21 cellular contexts compared by ENCODE assay signal in the genomic region with DNA sequence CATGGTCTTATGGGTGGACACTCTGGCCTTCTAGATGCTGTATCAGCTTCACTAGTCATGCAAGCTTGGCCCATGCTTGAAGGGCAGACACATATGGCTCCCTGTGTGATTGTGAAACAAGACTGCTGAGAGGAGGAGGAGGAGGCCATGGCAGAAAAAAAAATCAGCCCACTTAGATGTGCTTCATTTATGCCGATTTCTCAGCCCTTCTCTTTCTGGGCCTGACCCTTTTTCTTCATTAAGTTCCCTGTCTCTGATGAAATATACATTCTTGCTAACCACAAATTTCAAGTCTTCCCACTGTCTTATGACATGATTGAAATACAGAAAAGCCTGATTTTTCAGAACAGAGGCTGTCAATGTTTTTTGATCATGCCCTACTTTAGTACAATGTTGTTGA.
DNase-seq lines count a peak whose midpoint lies in the region; ATAC-seq and TF ChIP-seq lines count a peak whose summit lies in the region.
"Had no signal": no experiment of that assay in that cellular context is flagged by ENCODE, and none has a peak within 500 bp of the region (broad histone marks: within the 10 kb centered on the region; RNA-seq: fewer than 3 reads in every experiment).

No MANE protein-coding gene starts in this region.

- H3K27me3 Mint-ChIP-seq in MCF 10A (ENCODE audit: insufficient read depth, unreplicated experiment), result no peaks in the 10 kb centered on the region
- H3K27me3 Mint-ChIP-seq: activated CD4-positive, alpha-beta memory T cell treated with anti-CD3 and anti-CD28 coated beads, Interleukin-2, amount 10 ng/mL, durations not matched to agents 7 days and 5 days; activated naive CD4-positive, alpha-beta T cell treated with anti-CD3 and anti-CD28 coated beads, Interleukin-2, amount 10 ng/mL, durations not matched to agents 7 days and 5 days; T-helper 17 cell had no signal

- no TSS peak for BruUV-seq in MCF 10A (replicated peaks; lab: Mats Ljungman, UMichigan)
- no TSS peak for BruUV-seq in mammary epithelial cell (replicated peaks; lab: Mats Ljungman, UMichigan)

- no peaks in the 10 kb centered on the region for H3K27me3 ChIP-seq in breast epithelium
- H3K27me3 ChIP-seq in mammary epithelial cell (ENCODE audit: insufficient read depth, low read length), result no peaks in the 10 kb centered on the region
- H3K27me3 ChIP-seq: thyroid gland had no signal

- no peaks in the 10 kb centered on the region for H3K9me3 ChIP-seq in breast epithelium
- H3K9me3 ChIP-seq in mammary epithelial cell (replicated peaks; ENCODE audit: insufficient read depth, low read length), result peaks cover 4% of the 10 kb centered on the region
- H3K9me3 ChIP-seq: prostate gland, thyroid gland had no signal

- peak overlapping the region; percentile 90 for H3K27ac Mint-ChIP-seq in MCF 10A (ENCODE audit: low read depth, unreplicated experiment)
- H3K27ac Mint-ChIP-seq: activated CD4-positive, alpha-beta memory T cell treated with anti-CD3 and anti-CD28 coated beads, Interleukin-2, amount 10 ng/mL, durations not matched to agents 7 days and 5 days; activated naive CD4-positive, alpha-beta T cell treated with anti-CD3 and anti-CD28 coated beads, Interleukin-2, amount 10 ng/mL, durations not matched to agents 7 days and 5 days; stimulated activated effector memory CD8-positive, alpha-beta T cell treated with anti-CD3 and anti-CD28 coated beads, Interleukin-12 subunit alpha, Interleukin-12 subunit beta, amount 100 ng/mL, for 72 hours; T-helper 17 cell had no signal

- TF ChIP-seq POLR2A in breast epithelium (IDR thresholded peaks at IDR 0.05), result no peak

- no peak overlapping the region for H3K4me2 ChIP-seq in mammary epithelial cell (ENCODE audit: insufficient read depth, low read depth, low read length)

- H3K79me2 ChIP-seq in mammary epithelial cell (ENCODE audit: insufficient read depth, low read length), result peaks cover 3% of the 10 kb centered on the region

- in situ Hi-C loops in mammary epithelial cell (cut with MboI; ENCODE audit: low sequenced_read_pairs in 2 of 2), result no loop called here

- no peak for TF ChIP-seq CTCF in MCF 10A (IDR thresholded peaks at IDR 0.05; ENCODE audit: unreplicated experiment)
- TF ChIP-seq CTCF in breast epithelium (IDR thresholded peaks at IDR 0.05), result no peak
- TF ChIP-seq CTCF in mammary epithelial cell (conservative IDR thresholded peaks at IDR 0.05 in 1 of 2, IDR thresholded peaks at IDR 0.05 in 1 of 2; ENCODE audit: extremely low read depth in 1 of 2, insufficient read depth in 1 of 2, low read depth in 1 of 2, low read length in 2 of 2), result no peak

- no peaks in the 10 kb centered on the region for H3K36me3 Mint-ChIP-seq in MCF 10A (ENCODE audit: insufficient read depth, unreplicated experiment)
- H3K36me3 Mint-ChIP-seq: activated naive CD4-positive, alpha-beta T cell treated with anti-CD3 and anti-CD28 coated beads, Interleukin-2, amount 10 ng/mL, durations not matched to agents 7 days and 5 days; stimulated activated effector memory CD8-positive, alpha-beta T cell treated with anti-CD3 and anti-CD28 coated beads, Interleukin-12 subunit alpha, Interleukin-12 subunit beta, amount 100 ng/mL, for 72 hours had no signal

- peaks cover 32% of the 10 kb centered on the region for H3K4me1 Mint-ChIP-seq in MCF 10A (ENCODE audit: insufficient read depth, unreplicated experiment)
- H3K4me1 Mint-ChIP-seq: activated CD4-positive, alpha-beta memory T cell treated with anti-CD3 and anti-CD28 coated beads, Interleukin-2, amount 10 ng/mL, durations not matched to agents 7 days and 5 days; activated naive CD4-positive, alpha-beta T cell treated with anti-CD3 and anti-CD28 coated beads, Interleukin-2, amount 10 ng/mL, durations not matched to agents 7 days and 5 days; stimulated activated effector memory CD8-positive, alpha-beta T cell treated with anti-CD3 and anti-CD28 coated beads, Interleukin-12 subunit alpha, Interleukin-12 subunit beta, amount 100 ng/mL, for 72 hours had no signal

- dilution Hi-C loops in mammary epithelial cell (cut with HindIII; ENCODE audit: low sequenced_read_pairs), result no loop called here

- peaks cover 12% of the 10 kb centered on the region for H3K9me3 Mint-ChIP-seq in MCF 10A (ENCODE audit: unreplicated experiment)
- H3K9me3 Mint-ChIP-seq: activated naive CD4-positive, alpha-beta T cell treated with anti-CD3 and anti-CD28 coated beads, Interleukin-2, amount 10 ng/mL, durations not matched to agents 7 days and 5 days had no signal

- H3K27ac ChIP-seq in breast epithelium, result no peak overlapping the region
- H3K27ac ChIP-seq in mammary epithelial cell (ENCODE audit: insufficient read depth, low read depth, low read length), result peak overlapping the region; percentile 87
- H3K27ac ChIP-seq: C4-2B, prostate gland, thyroid gland had no signal

- CTCF ChIA-PET in MCF 10A (lab: Yijun Ruan, JAX) (no interaction called here), mammary epithelial cell (lab: Charles Lee; ENCODE audit: low non-redundant PET) (no interaction called here)

- POLR2A ChIA-PET in MCF 10A (lab: Yijun Ruan, JAX), result interaction anchor here (1.0 to 1.5 kb wide), 4 partner anchors 9 to 17 kb away, joined by 3 to 13 read pairs (median 4); no protein-coding TSS in a partner anchor

- DNase-seq in MCF 10A (ENCODE audit: unreplicated experiment) (peak; percentile 69), breast epithelium (ENCODE audit: low spot score in 2 of 2) (no peak), mammary epithelial cell (peak; percentile 43), foreskin melanocyte (peak; percentile 75), NCI-H345 (lab: John Stamatoyannopoulos, UW) (no peak), kidney glomerular epithelial cell (lab: John Stamatoyannopoulos, UW) (no peak), iPS-NIHi11 (ENCODE audit: low spot score) (no peak)
- DNase-seq: 8988T; activated CD4-positive, alpha-beta memory T cell treated with anti-CD3 and anti-CD28 coated beads, Interleukin-2, amount 10 ng/mL, durations not matched to agents 7 days and 5 days; activated naive CD4-positive, alpha-beta T cell treated with anti-CD3 and anti-CD28 coated beads, Interleukin-2, amount 10 ng/mL, durations not matched to agents 7 days and 5 days; activated T-cell treated with anti-CD3 and anti-CD28 coated beads, Interleukin-2, amount 50 U/mL, for 4 hours; DMS 273 treated with DMSO at 0.1 percent for 48 hours; islet precursor cell; NCI-H510A; T-helper 17 cell; thyroid gland had no signal

- H3K4me3 ChIP-seq in breast epithelium, result no peak overlapping the region
- no peak overlapping the region for H3K4me3 ChIP-seq in mammary epithelial cell (replicated peaks in 1 of 3; ENCODE audit: insufficient read depth in 1 of 3, low read depth in 2 of 3, low read length in 3 of 3)
- H3K4me3 ChIP-seq: prostate gland, thyroid gland had no signal

- peak overlapping the region; percentile 60 for H2AFZ ChIP-seq in mammary epithelial cell (ENCODE audit: low read depth, low read length)

- H3K4me1 ChIP-seq in breast epithelium (no peaks in the 10 kb centered on the region), mammary epithelial cell (ENCODE audit: insufficient read depth, low read length) (peaks cover 36% of the 10 kb centered on the region)
- H3K4me1 ChIP-seq: prostate gland had no signal

- H4K20me1 ChIP-seq in mammary epithelial cell (ENCODE audit: insufficient read depth, low read length), result no peaks in the 10 kb centered on the region

- no peak for ATAC-seq in GM18858 (IDR thresholded peaks at IDR 0.05; ENCODE audit: unreplicated experiment)
- ATAC-seq: activated T-cell treated with anti-CD3 and anti-CD28 coated beads, Interleukin-2, amount 50 U/mL, for 4 hours; Right ventricle myocardium inferior; stimulated activated effector memory CD8-positive, alpha-beta T cell treated with anti-CD3 and anti-CD28 coated beads, Interleukin-12 subunit alpha, Interleukin-12 subunit beta, amount 100 ng/mL, for 72 hours; T-helper 17 cell had no signal

- H3K36me3 ChIP-seq in breast epithelium (no peaks in the 10 kb centered on the region), mammary epithelial cell (ENCODE audit: insufficient read depth, low read length) (no peaks in the 10 kb centered on the region)
- H3K36me3 ChIP-seq: prostate gland, thyroid gland had no signal

- WGBS in mammary epithelial cell (ENCODE audit: low coverage, missing lambda C conversion rate), result 27% methylated on average over 1 of the region's 1 CpG

- no peak overlapping the region for H3K4me3 Mint-ChIP-seq in MCF 10A (ENCODE audit: unreplicated experiment)
- H3K4me3 Mint-ChIP-seq: activated CD4-positive, alpha-beta memory T cell treated with anti-CD3 and anti-CD28 coated beads, Interleukin-2, amount 10 ng/mL, durations not matched to agents 7 days and 5 days; activated naive CD4-positive, alpha-beta T cell treated with anti-CD3 and anti-CD28 coated beads, Interleukin-2, amount 10 ng/mL, durations not matched to agents 7 days and 5 days; activated T-cell treated with anti-CD3 and anti-CD28 coated beads, Interleukin-2, amount 50 U/mL, for 4 hours; stimulated activated effector memory CD8-positive, alpha-beta T cell treated with anti-CD3 and anti-CD28 coated beads, Interleukin-12 subunit alpha, Interleukin-12 subunit beta, amount 100 ng/mL, for 72 hours; T-helper 17 cell had no signal

- H3K9ac ChIP-seq in mammary epithelial cell (ENCODE audit: insufficient read depth, low read length), result no peak overlapping the region

- intact Hi-C loops in MCF 10A (cut with micrococcal nuclease), result loop anchor here (2.0 kb wide), 1 partner anchor 14 kb away; no protein-coding TSS in a partner anchor
- intact Hi-C loops in breast epithelium (cut with DNase I; ENCODE audit: low total_unique reads), result no loop called here
- intact Hi-C loops in mammary epithelial cell (cut with micrococcal nuclease), result no loop called here

Comparison
In these comparisons a context has a peak if more than half of its experiments do, and no peak if none do; other contexts are left out.
1. DNase-seq: peak in MCF 10A (single experiment), mammary epithelial cell (single experiment) and foreskin melanocyte (single experiment); none in breast epithelium (0 of 2), NCI-H345 (single experiment), kidney glomerular epithelial cell (single experiment) and iPS-NIHi11 (single experiment).